8 cellular contexts compared by ENCODE assay signal in genomic region chr4:87038837-87039715, GRCh38.
A peak's percentile ranks its signal among the peaks of the same experiment; 100 is the strongest.
DNase-seq lines count a peak whose midpoint lies in the region; ATAC-seq and TF ChIP-seq lines count a peak whose summit lies in the region.

No MANE protein-coding gene starts in this region.

- WGBS in GM23248 (ENCODE audit: low coverage in 1 of 2, low lambda C conversion rate in 2 of 2, missing lambda C conversion rate in 2 of 2), 2 experiments = 13 to 15% methylated on average over 8 of the region's 8 CpGs
- 18 to 39% methylated on average over 8 of the region's 8 CpGs for WGBS in tibial nerve, 2 donors

- H3K4me1 Mint-ChIP-seq in CD14-positive monocyte = peaks cover 62% of the 10 kb centered on the region

- H3K4me3 Mint-ChIP-seq in CD14-positive monocyte = no peak overlapping the region

- H3K27me3 ChIP-seq in GM23248 (replicated peaks; ENCODE audit: insufficient read depth) (no peaks in the 10 kb centered on the region), lower lobe of right lung (ENCODE audit: low read depth) (no peaks in the 10 kb centered on the region), tibial nerve (no peaks in the 10 kb centered on the region)

- H2AFZ ChIP-seq in GM23248 = no peak overlapping the region

- H3K4me3 ChIP-seq in GM23248 = 0 out of 2 replicates have a peak overlapping the region, but pooled peaks have one; percentile 14
- H3K4me3 ChIP-seq in lower lobe of right lung = no peak overlapping the region
- H3K4me3 ChIP-seq in tibial nerve = no peak overlapping the region

- no peaks in the 10 kb centered on the region for H4K20me1 ChIP-seq in GM23248 (ENCODE audit: insufficient read depth)

- peak overlapping the region in 5 of 7 donors; percentile 11 to 79 (median 28) for H3K27ac Mint-ChIP-seq in CD14-positive monocyte

- H3K4me2 ChIP-seq in GM23248 (ENCODE audit: unreplicated experiment) = peak overlapping the region; percentile 6

- intact Hi-C loops in CD14-positive monocyte (cut with micrococcal nuclease) = no loop called here
- intact Hi-C loops in lower lobe of right lung (cut with DNase I) = no loop called here

- in situ Hi-C loops in GM23248 (cut with MboI) = no loop called here

- no peaks in the 10 kb centered on the region for H3K9me3 ChIP-seq in GM23248 (ENCODE audit: low read depth)
- no peaks in the 10 kb centered on the region for H3K9me3 ChIP-seq in lower lobe of right lung
- no peaks in the 10 kb centered on the region for H3K9me3 ChIP-seq in tibial nerve

- no peak for TF ChIP-seq POLR2A in tibial nerve (IDR thresholded peaks at IDR 0.05)

- peak overlapping the region; percentile 65 for H3K9ac ChIP-seq in GM23248

- no peaks in the 10 kb centered on the region for H3K36me3 ChIP-seq in GM23248 (ENCODE audit: low read depth)
- H3K36me3 ChIP-seq in lower lobe of right lung = no peaks in the 10 kb centered on the region
- H3K36me3 ChIP-seq in tibial nerve = no peaks in the 10 kb centered on the region

- peaks cover 14% of the 10 kb centered on the region for H3F3A ChIP-seq in GM23248 (ENCODE audit: insufficient read depth)

- peaks cover 92% of the 10 kb centered on the region for H3K79me2 ChIP-seq in GM23248 (ENCODE audit: insufficient read depth)

- peaks cover 0 to 2% (median 0%) of the 10 kb centered on the region in 7 donors for H3K9me3 Mint-ChIP-seq in CD14-positive monocyte

- TF ChIP-seq CTCF in CD14-positive monocyte (IDR thresholded peaks at IDR 0.05) (no peak), lower lobe of right lung (IDR thresholded peaks at IDR 0.05) (no peak), tibial nerve (IDR thresholded peaks at IDR 0.05) (no peak)

- H3K27me3 Mint-ChIP-seq in CD14-positive monocyte (ENCODE audit: low read depth in 3 of 3) = no peaks in the 10 kb centered on the region

- peaks cover 46% of the 10 kb centered on the region for H3K4me1 ChIP-seq in GM23248 (ENCODE audit: insufficient read depth)
- H3K4me1 ChIP-seq in lower lobe of right lung = peaks cover 81% of the 10 kb centered on the region
- H3K4me1 ChIP-seq in tibial nerve = peaks cover 6 to 99% (median 70%) of the 10 kb centered on the region in 4 donors

- no peak for TF ChIP-seq EP300 in tibial nerve (IDR thresholded peaks at IDR 0.05)

- no peaks in the 10 kb centered on the region for H3K36me3 Mint-ChIP-seq in CD14-positive monocyte

- DNase-seq in CD14-positive monocyte (ENCODE audit: low spot score) (peak; percentile 57), GM23248 (peak; percentile 98), NCI-H460 (ENCODE audit: extremely low read depth, low read depth) (peak; percentile 4), dermis blood vessel endothelial cell (peak; percentile 87), lower lobe of right lung (peak; percentile 52), tibial nerve (ENCODE audit: low spot score in 2 of 2) (peak in 1 of 2 donors; percentile 3), activated gamma-delta T cell (lab: John Stamatoyannopoulos, UW) (no peak)
- no peak for DNase-seq in activated naive CD4-positive, alpha-beta T cell treated with Interleukin-2 at 50 U/mL for 16 hours

- peak overlapping the region; percentile 89 for H3K27ac ChIP-seq in GM23248
- peak overlapping the region; percentile 47 for H3K27ac ChIP-seq in lower lobe of right lung
- peak overlapping the region; percentile 4 to 91 (median 76) for H3K27ac ChIP-seq in tibial nerve

- no peaks in the 10 kb centered on the region for H3K9me2 ChIP-seq in GM23248 (ENCODE audit: insufficient read depth)

- ATAC-seq in lower lobe of right lung = peak; percentile 75 to 82

Comparison
In these comparisons a context has a peak if more than half of its experiments do, and no peak if none do; other contexts are left out.
1. DNase-seq: peak in CD14-positive monocyte (single experiment), GM23248 (single experiment), NCI-H460 (single experiment), dermis blood vessel endothelial cell (single experiment) and lower lobe of right lung (single experiment); none in activated gamma-delta T cell (single experiment) and activated naive CD4-positive, alpha-beta T cell treated with Interleukin-2 at 50 U/mL for 16 hours (single experiment).
2. Peak in every context shown above with its lines, with median percentiles within 50 percentile points of each other: H3K27ac ChIP-seq.